ENCODE assay signal across 8 cellular contexts in the genomic region with DNA sequence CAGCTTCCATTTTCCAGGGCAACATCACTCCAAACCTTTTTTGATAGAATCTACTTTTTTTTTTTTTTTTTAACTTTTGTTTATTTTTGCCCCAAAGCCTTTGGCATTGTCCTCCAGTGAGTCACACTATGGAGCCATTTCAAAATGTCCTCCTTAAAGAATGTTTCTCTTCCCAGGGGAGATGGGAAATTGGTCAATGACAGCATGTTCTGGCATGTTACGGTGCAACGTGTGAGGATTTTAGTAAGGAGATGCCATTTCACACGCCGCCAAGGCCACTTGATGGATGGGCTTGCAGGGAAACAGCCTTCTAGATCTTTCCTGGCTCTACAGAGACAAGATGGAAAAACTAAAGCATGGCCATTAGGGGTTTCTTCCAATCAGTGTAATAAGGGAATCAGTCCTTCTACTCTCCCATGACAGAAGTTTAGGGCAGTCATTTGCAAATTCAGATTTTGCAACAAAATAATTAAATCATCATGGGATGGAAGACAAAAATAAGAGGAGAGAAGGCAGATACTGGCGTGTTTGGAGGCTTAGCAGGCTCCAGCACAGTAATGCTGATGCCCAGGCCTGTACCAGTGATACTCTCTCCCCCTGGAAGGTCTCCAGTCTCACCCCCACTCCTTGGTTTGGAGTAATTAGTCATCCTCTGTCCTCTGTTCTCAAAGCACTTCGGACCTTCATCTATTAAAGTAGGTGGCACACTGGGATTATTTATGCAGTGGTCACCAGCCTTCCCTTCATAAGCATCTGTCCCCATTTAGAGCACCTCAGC. TPM values are rescaled to one million over a fixed set of nuclear protein-coding genes. Genes with fewer than 3 reads are reported as not detected.
DNase-seq lines count a peak whose midpoint lies in the region; ATAC-seq, FAIRE-seq and TF ChIP-seq lines count a peak whose summit lies in the region.

No MANE protein-coding gene starts in this region.

- H3K36me3 Mint-ChIP-seq in astrocyte (ENCODE audit: low read depth, unreplicated experiment) = peaks cover 3% of the 10 kb centered on the region

- ATAC-seq in heart left ventricle (no peak), HG02610 (IDR thresholded peaks at IDR 0.05; ENCODE audit: unreplicated experiment) (no peak)

- H3K36me3 ChIP-seq in GM23248 (ENCODE audit: low read depth) (no peaks in the 10 kb centered on the region), astrocyte (ENCODE audit: insufficient read depth, low read length) (no peaks in the 10 kb centered on the region), heart left ventricle (no peaks in the 10 kb centered on the region)

- no peak for FAIRE-seq in astrocyte (lab: Jason Lieb, UNC)

- WGBS in GM23248 (ENCODE audit: low coverage in 1 of 2, low lambda C conversion rate in 2 of 2, missing lambda C conversion rate in 2 of 2), 2 experiments = 1% methylated on average over 6 of the region's 6 CpGs
- WGBS in heart left ventricle, 4 donors = 78 to 86% (median 80%) methylated on average over 6 of the region's 6 CpGs

- H3K79me2 ChIP-seq in GM23248 (ENCODE audit: insufficient read depth) (no peaks in the 10 kb centered on the region), astrocyte (ENCODE audit: insufficient read depth, low read length) (no peaks in the 10 kb centered on the region)

- no peak for TF ChIP-seq CTCF in astrocyte (IDR thresholded peaks at IDR 0.05; ENCODE audit: insufficient read depth, low read depth, low read length)
- no peak for TF ChIP-seq CTCF in heart left ventricle (IDR thresholded peaks at IDR 0.05)

- H3K9ac ChIP-seq in GM23248 (peak overlapping the region; percentile 37), astrocyte (ENCODE audit: low read length) (no peak overlapping the region)

- H3K27ac ChIP-seq in GM23248 = peak overlapping the region; percentile 82
- H3K27ac ChIP-seq in astrocyte (ENCODE audit: low read depth, low read length) = peak overlapping the region; percentile 30
- peak overlapping the region in 7 of 12 donors; percentile 2 to 66 (median 29) for H3K27ac ChIP-seq in heart left ventricle

- H3K27me3 Mint-ChIP-seq in astrocyte (ENCODE audit: low read depth, unreplicated experiment) = no peaks in the 10 kb centered on the region

- H3K4me1 ChIP-seq in GM23248 (ENCODE audit: insufficient read depth) (peaks cover 57% of the 10 kb centered on the region), astrocyte (ENCODE audit: insufficient read depth, low read length) (peaks cover 11% of the 10 kb centered on the region), heart left ventricle (peaks cover 0 to 66% (median 42%) of the 10 kb centered on the region in 12 donors)

- intact Hi-C loops in heart left ventricle (cut with DNase I) = no loop called here

- DNase-seq in GM23248 (peak; percentile 97), astrocyte (ENCODE audit: low read depth) (peak; percentile 98), heart left ventricle (peak in 2 of 5 donors; percentile 41 to 49), skeletal muscle cell (ENCODE audit: low read depth) (peak; percentile 94), GDM1 (lab: John Stamatoyannopoulos, UW) (no peak), MV-4-11 (lab: John Stamatoyannopoulos, UW) (no peak)
- DNase-seq in stimulated activated naive CD4-positive, alpha-beta T cell treated with Interleukin-2 at 50 U/mL for 16 hours (lab: John Stamatoyannopoulos, UW) = no peak

- H3K4me3 ChIP-seq in GM23248 (no peak overlapping the region; the same call in 1 of the 2 replicates), astrocyte (ENCODE audit: insufficient read depth, low read depth, low read length) (no peak overlapping the region), heart left ventricle (no peak overlapping the region), skeletal muscle cell (ENCODE audit: low read depth, low read length) (no peak overlapping the region)

- H3K27me3 ChIP-seq in GM23248 (replicated peaks; ENCODE audit: insufficient read depth) = no peaks in the 10 kb centered on the region
- no peaks in the 10 kb centered on the region for H3K27me3 ChIP-seq in astrocyte (ENCODE audit: insufficient read depth, low read length)
- no peaks in the 10 kb centered on the region for H3K27me3 ChIP-seq in heart left ventricle

- H3K9me3 ChIP-seq in GM23248 (ENCODE audit: low read depth) (no peaks in the 10 kb centered on the region), astrocyte (ENCODE audit: insufficient read depth, low read depth, low read length) (no peaks in the 10 kb centered on the region), heart left ventricle (no peaks in the 10 kb centered on the region)

- H4K20me1 ChIP-seq in GM23248 (ENCODE audit: insufficient read depth) = no peaks in the 10 kb centered on the region
- H4K20me1 ChIP-seq in astrocyte (ENCODE audit: insufficient read depth, low read length) = no peaks in the 10 kb centered on the region

- H3K4me2 ChIP-seq in GM23248 (ENCODE audit: unreplicated experiment) (peak overlapping the region; percentile 75), astrocyte (ENCODE audit: low read length) (peak overlapping the region; percentile 1)

- H2AFZ ChIP-seq in GM23248 (peak overlapping the region; percentile 28), astrocyte (ENCODE audit: low read depth, low read length) (no peak overlapping the region)

- no peak for TF ChIP-seq POLR2A in heart left ventricle (IDR thresholded peaks at IDR 0.05)

- no peaks in the 10 kb centered on the region for H3K9me2 ChIP-seq in GM23248 (ENCODE audit: insufficient read depth)

- in situ Hi-C loops in GM23248 (cut with MboI) = no loop called here

- no peak overlapping the region for H3K4me3 Mint-ChIP-seq in astrocyte (ENCODE audit: unreplicated experiment)

- H3F3A ChIP-seq in GM23248 (ENCODE audit: insufficient read depth) = peaks cover 49% of the 10 kb centered on the region

- peaks cover 25% of the 10 kb centered on the region for H3K4me1 Mint-ChIP-seq in astrocyte (ENCODE audit: low read depth, unreplicated experiment)

- H3K9me3 Mint-ChIP-seq in astrocyte (ENCODE audit: unreplicated experiment) = peaks cover 7% of the 10 kb centered on the region

- H3K27ac Mint-ChIP-seq in astrocyte (ENCODE audit: unreplicated experiment) = peak overlapping the region; percentile 77

RNA-seq across cellular contexts. Expression of a gene that starts 30.9 kb away (rescaled TPM):
- total RNA-seq in GM23248 (2014; rRNA removed; shearing (Covaris generic)) = 0.32 and 0.38 TPM in 2 replicates
- polyA plus RNA-seq in GM23248 (2016; fragmentation: Nextera tagmentation; extraction: Ambion mirVana) (0.08 TPM in 2 replicates), heart left ventricle (1 to 10 TPM in 1 of 2 donors, under 1 TPM in 1; 0.53 to 1.8 TPM)
- total RNA-seq in astrocyte (0.45 and 0.72 TPM in 2 replicates), heart left ventricle (1 to 10 TPM; 1.5 to 7.0 (median 3.2) TPM)

Comparison
In these comparisons a context has a peak if more than half of its experiments do, and no peak if none do; other contexts are left out.
1. DNase-seq: peak in GM23248 (single experiment), astrocyte (single experiment) and skeletal muscle cell (single experiment); none in GDM1 (single experiment), MV-4-11 (single experiment) and stimulated activated naive CD4-positive, alpha-beta T cell treated with Interleukin-2 at 50 U/mL for 16 hours (single experiment).
2. H3K27ac ChIP-seq: peak in every context shown above with its lines; median percentile 82 in GM23248; 30 in astrocyte; 29 in heart left ventricle.